ENCODE assay signal across 10 cellular contexts in genomic region chr1:39205781-39206464, GRCh38.
DNase-seq lines count a peak whose midpoint lies in the region; ATAC-seq and TF ChIP-seq lines count a peak whose summit lies in the region.
"Had no signal": no experiment of that assay in that cellular context is flagged by ENCODE, and none has a peak within 500 bp of the region (broad histone marks: within the 10 kb centered on the region; RNA-seq: fewer than 3 reads in every experiment).

No MANE protein-coding gene starts in this region.

- no peaks in the 10 kb centered on the region for H3K9me3 ChIP-seq in NT2/D1 (ENCODE audit: insufficient read depth, low read length)

- H3K4me1 ChIP-seq in NT2/D1 (ENCODE audit: insufficient read depth, insufficient read length), result peaks cover 8% of the 10 kb centered on the region

- POLR2A ChIA-PET in AG04449 (lab: Yijun Ruan, JAX), result interaction anchor here (0.8 to 2.7 kb wide), 5 partner anchors 8 to 64 kb away, joined by 3 to 20 read pairs (median 4); no protein-coding TSS in a partner anchor

- no peaks in the 10 kb centered on the region for H3K27me3 ChIP-seq in NT2/D1 (ENCODE audit: insufficient read depth, insufficient read length)

- H3K4me3 Mint-ChIP-seq in nephron, result peak overlapping the region; percentile 12 to 84 (median 58)

- H3K27ac Mint-ChIP-seq in nephron, result peak overlapping the region; percentile 92 to 98 (median 94)

- no peak for ATAC-seq in HG02973 (IDR thresholded peaks at IDR 0.05; ENCODE audit: unreplicated experiment)
- ATAC-seq: HCT116 had no signal

- H3K4me1 Mint-ChIP-seq in nephron, result peaks cover 34% of the 10 kb centered on the region

- H3K4me3 ChIP-seq in AG04449 (ENCODE audit: low read depth, low read length) (peak overlapping the region; percentile 70), NT2/D1 (ENCODE audit: insufficient read length, low read depth) (peak overlapping the region; percentile 3), coronary artery (peak overlapping the region; percentile 66)

- no peaks in the 10 kb centered on the region for H3K27me3 Mint-ChIP-seq in nephron (ENCODE audit: low read depth)

- DNase-seq in AG04449 (ENCODE audit: low read depth, low spot score), result no peak
- no peak for DNase-seq in NT2/D1 (ENCODE audit: low read depth, low spot score)
- DNase-seq in coronary artery (ENCODE audit: low spot score), result no peak
- DNase-seq in NCI-H146 (lab: John Stamatoyannopoulos, UW), result no peak
- no peak for DNase-seq in NCI-H345 (lab: John Stamatoyannopoulos, UW)
- DNase-seq in HuH-7.5 (ENCODE audit: low spot score), result no peak
- DNase-seq: NCI-H1417 had no signal

- no peaks in the 10 kb centered on the region for H3K9me3 Mint-ChIP-seq in nephron

- H3K27ac ChIP-seq in coronary artery, result peak overlapping the region; percentile 78 to 95

- no peak for TF ChIP-seq CTCF in AG04449 (IDR thresholded peaks at IDR 0.05; ENCODE audit: insufficient read depth, low read length, missing control alignments)
- TF ChIP-seq CTCF in coronary artery (IDR thresholded peaks at IDR 0.05), result no peak
- no peak for TF ChIP-seq CTCF in nephron (IDR thresholded peaks at IDR 0.05; ENCODE audit: unreplicated experiment in 3 of 3)

- no peaks in the 10 kb centered on the region for H3K36me3 ChIP-seq in NT2/D1 (ENCODE audit: insufficient read depth, insufficient read length, low read length)

- peak overlapping the region; percentile 53 for H3K9ac ChIP-seq in NT2/D1 (ENCODE audit: insufficient read length, low read depth)

- CTCF ChIA-PET in AG04449 (lab: Yijun Ruan, JAX), result interaction anchor here (1.1 to 7.0 kb wide), 10 partner anchors 8 to 214 kb away, joined by 3 to 103 read pairs (median 7); no protein-coding TSS in a partner anchor

- H3K36me3 Mint-ChIP-seq in nephron (ENCODE audit: low read depth), result no peaks in the 10 kb centered on the region

Comparison
In these comparisons a context has a peak if more than half of its experiments do, and no peak if none do; other contexts are left out.
1. H3K4me3 ChIP-seq: peak in every context shown above with its lines; median percentile 70 in AG04449; 66 in coronary artery; 3 in NT2/D1.